Comparison of ENCODE assay signal across 17 cellular contexts in genomic region chr1:221723018-221723917, GRCh38. TPM values are rescaled to one million over a fixed set of nuclear protein-coding genes. Genes with fewer than 3 reads are reported as not detected.
DNase-seq lines count a peak whose midpoint lies in the region; ATAC-seq, FAIRE-seq and TF ChIP-seq lines count a peak whose summit lies in the region.
"Had no signal": no experiment of that assay in that cellular context is flagged by ENCODE, and none has a peak within 500 bp of the region (broad histone marks: within the 10 kb centered on the region; RNA-seq: fewer than 3 reads in every experiment).

No MANE protein-coding gene starts in this region.

- TF ChIP-seq POLR2A in K562 (conservative IDR thresholded peaks at IDR 0.05): no peak

- H3K27ac ChIP-seq in K562 (ENCODE audit: extremely low read depth, low read depth, low read length): peak overlapping the region; percentile 76
- H3K27ac ChIP-seq: cardiac muscle cell, lower lobe of right lung had no signal

- peaks cover 0 to 67% of the 10 kb centered on the region in 2 experiments; a peak in 4 of 5 replicates for H3K4me1 ChIP-seq in K562 (replicated peaks in 1 of 2; ENCODE audit: control insufficient read depth in 2 of 2, insufficient read depth in 2 of 2, low read length in 2 of 2)

- POLR2A ChIA-PET in K562 (lab: Yijun Ruan, JAX): interaction anchor here (0.6 to 1.5 kb wide), 8 partner anchors 8 to 898 kb away, joined by 3 to 6 read pairs (median 4); partner anchors contain the start of gene DUSP10

- peak in 2 of 3 experiments; percentile 14 to 24; a peak in 1 of 6 replicates for TF ChIP-seq CTCF in K562 (IDR thresholded peaks at IDR 0.05 in 2 of 3, conservative IDR thresholded peaks at IDR 0.05 in 1 of 3; ENCODE audit: insufficient read depth in 2 of 3, low read depth in 1 of 3, low read length in 3 of 3)
- no peak for TF ChIP-seq CTCF in natural killer cell (IDR thresholded peaks at IDR 0.05)
- TF ChIP-seq CTCF in endothelial cell (IDR thresholded peaks at IDR 0.05; ENCODE audit: unreplicated experiment): no peak

- in situ Hi-C loops in K562 (cut with MboI): no loop called here

- H3K27me3 Mint-ChIP-seq in natural killer cell (ENCODE audit: low read depth in 2 of 2) (no peaks in the 10 kb centered on the region), endothelial cell (ENCODE audit: unreplicated experiment) (peaks cover 4% of the 10 kb centered on the region)

- peak; percentile 38 to 44; a peak in 3 of 4 replicates for TF ChIP-seq RAD21 in K562 (CRISPR knock-in tag; conservative IDR thresholded peaks at IDR 0.05 in 1 of 2, IDR thresholded peaks at IDR 0.05 in 1 of 2)

- no TSS peak for BruUV-seq in K562 (replicated peaks; lab: Mats Ljungman, UMichigan)

- no peaks in the 10 kb centered on the region for H3K9me1 ChIP-seq in K562 (ENCODE audit: control insufficient read depth, insufficient read depth, low read length)

- ATAC-seq in HG02852 (IDR thresholded peaks at IDR 0.05; ENCODE audit: unreplicated experiment) (peak; percentile 44), K562 (peak; percentile 89), natural killer cell (peak in 2 of 3 donors; percentile 14 to 25), GM21576 (IDR thresholded peaks at IDR 0.05; ENCODE audit: unreplicated experiment) (no peak), HG03095 (IDR thresholded peaks at IDR 0.05; ENCODE audit: unreplicated experiment) (no peak)
- ATAC-seq: lower lobe of right lung, PC-3 had no signal

- CTCF ChIA-PET in K562 (lab: Yijun Ruan, JAX; ENCODE audit: low intra/inter-chr PET ratio): no interaction called here

- peaks cover 5% of the 10 kb centered on the region; the same call in 2 of the 3 replicates for H3K36me3 ChIP-seq in K562 (ENCODE audit: control insufficient read depth, insufficient read depth, low read length)
- H3K36me3 ChIP-seq: cardiac muscle cell, lower lobe of right lung had no signal

- peak overlapping the region in 1 of 2 experiments; percentile 21; a peak in 1 of 4 replicates for H3K9ac ChIP-seq in K562 (ENCODE audit: insufficient read depth in 1 of 2, low read depth in 2 of 2, low read length in 2 of 2)

- H3K36me3 Mint-ChIP-seq in natural killer cell: no peaks in the 10 kb centered on the region
- peaks cover 9% of the 10 kb centered on the region for H3K36me3 Mint-ChIP-seq in endothelial cell (ENCODE audit: low read depth, unreplicated experiment)

- peak overlapping the region; percentile 18; the same call in 1 of the 2 replicates for H2AFZ ChIP-seq in K562 (ENCODE audit: low read depth, low read length)

- peak overlapping the region; percentile 67 to 88 for H3K27ac Mint-ChIP-seq in natural killer cell
- H3K27ac Mint-ChIP-seq in endothelial cell (ENCODE audit: unreplicated experiment): no peak overlapping the region

- H4K20me1 ChIP-seq in K562 (replicated peaks; ENCODE audit: control insufficient read depth, insufficient read depth, low read length): no peaks in the 10 kb centered on the region

- peak overlapping the region; percentile 34 for H3K4me2 ChIP-seq in K562 (ENCODE audit: insufficient read depth, low read length)

- no peak overlapping the region for H3K4me3 ChIP-seq in K562
- H3K4me3 ChIP-seq: cardiac muscle cell, lower lobe of right lung had no signal

- H3K4me3 Mint-ChIP-seq in natural killer cell (peak overlapping the region; percentile 43), endothelial cell (ENCODE audit: unreplicated experiment) (no peak overlapping the region)

- WGBS in K562 (ENCODE audit: insufficient coverage, low coverage, missing lambda C conversion rate): 22% methylated on average over 1 of the region's 1 CpG

- H3K9me3 Mint-ChIP-seq in natural killer cell (peaks cover 0 to 4% of the 10 kb centered on the region in 2 donors), endothelial cell (ENCODE audit: unreplicated experiment) (no peaks in the 10 kb centered on the region)

- TF ChIP-seq EP300 in K562 (IDR thresholded peaks at IDR 0.05; ENCODE audit: low read length): peak; percentile 89

- no peaks in the 10 kb centered on the region for H3K27me3 ChIP-seq in K562 (ENCODE audit: control insufficient read depth in 2 of 2, insufficient read depth in 2 of 2, low read length in 2 of 2)
- H3K27me3 ChIP-seq: cardiac muscle cell had no signal

- H3K9me3 ChIP-seq in K562 (replicated peaks; ENCODE audit: control insufficient read depth, insufficient read depth, low read depth, low read length): peaks cover 4% of the 10 kb centered on the region; the same call in 1 of the 2 replicates
- H3K9me3 ChIP-seq: lower lobe of right lung had no signal

- DNase-seq in EL: peak; percentile 76
- DNase-seq in K562 (ENCODE audit: extremely low read depth in 1 of 4, low spot score in 3 of 4): peak in 2 of 4 experiments; percentile 56 to 84
- DNase-seq in natural killer cell: no peak
- no peak for DNase-seq in endothelial cell (ENCODE audit: low spot score)
- no peak for DNase-seq in SKM-1 (lab: John Stamatoyannopoulos, UW; ENCODE audit: unreplicated experiment)
- DNase-seq: activated T-cell treated with anti-CD3 and anti-CD28 coated beads, Interleukin-2, amount 50 U/mL, for 48 hours; foreskin fibroblast; lower lobe of right lung; NCI-H187; PC-3; posterior cingulate gyrus had no signal

- H3K79me2 ChIP-seq in K562 (ENCODE audit: control insufficient read depth, insufficient read depth, low read length): peaks cover 33% of the 10 kb centered on the region

- intact Hi-C loops in K562 (cut with micrococcal nuclease) (loop anchor here (1.0 to 2.0 kb wide), 2 partner anchors 15 to 20 kb away; partner anchors contain the start of gene DUSP10), natural killer cell (cut with micrococcal nuclease) (no loop called here)

- H3K4me1 Mint-ChIP-seq in natural killer cell: peaks cover 94 to 98% of the 10 kb centered on the region in 2 donors
- H3K4me1 Mint-ChIP-seq in endothelial cell (ENCODE audit: unreplicated experiment): peaks cover 18% of the 10 kb centered on the region

- peak; percentile 66 for FAIRE-seq in K562 (lab: Jason Lieb, UNC)
- FAIRE-seq: D721Med, urothelium cell line had no signal

TF ChIP-seq in K562, 482 proteins besides CTCF, POLR2A, EP300 and RAD21 (continues in another document):
- TF ChIP-seq SNRNP70 (optimal IDR thresholded peaks at IDR 0.05; ENCODE audit: low read depth, low read length) (no peak), NFIC (IDR thresholded peaks at IDR 0.05) (no peak), KDM2B (CRISPR knock-in tag; IDR thresholded peaks at IDR 0.05) (no peak), NUFIP1 (IDR thresholded peaks at IDR 0.05; ENCODE audit: partially characterized antibody) (no peak), U2AF2 (optimal IDR thresholded peaks at IDR 0.05; ENCODE audit: low read depth, low read length) (no peak), VEZF1 (CRISPR knock-in tag; IDR thresholded peaks at IDR 0.05) (peak; percentile 41; the same call in 1 of the 2 replicates), MTF1 (CRISPR knock-in tag; IDR thresholded peaks at IDR 0.05; ENCODE audit: borderline replicate concordance) (no peak), MTA2 (IDR thresholded peaks at IDR 0.05; ENCODE audit: low read depth) (no peak), ARID1B (IDR thresholded peaks at IDR 0.05) (peak; percentile 84), MAFK (IDR thresholded peaks at IDR 0.05; ENCODE audit: low read length) (peak; percentile 43), PHF20 (IDR thresholded peaks at IDR 0.05; ENCODE audit: partially characterized antibody) (no peak), GTF2F1 (IDR thresholded peaks at IDR 0.05; ENCODE audit: low read depth, low read length) (no peak), RFX5 (IDR thresholded peaks at IDR 0.05; ENCODE audit: low read depth, low read length) (no peak), ZBED1 (IDR thresholded peaks at IDR 0.05) (no peak)
- TF ChIP-seq, protein P1, sequence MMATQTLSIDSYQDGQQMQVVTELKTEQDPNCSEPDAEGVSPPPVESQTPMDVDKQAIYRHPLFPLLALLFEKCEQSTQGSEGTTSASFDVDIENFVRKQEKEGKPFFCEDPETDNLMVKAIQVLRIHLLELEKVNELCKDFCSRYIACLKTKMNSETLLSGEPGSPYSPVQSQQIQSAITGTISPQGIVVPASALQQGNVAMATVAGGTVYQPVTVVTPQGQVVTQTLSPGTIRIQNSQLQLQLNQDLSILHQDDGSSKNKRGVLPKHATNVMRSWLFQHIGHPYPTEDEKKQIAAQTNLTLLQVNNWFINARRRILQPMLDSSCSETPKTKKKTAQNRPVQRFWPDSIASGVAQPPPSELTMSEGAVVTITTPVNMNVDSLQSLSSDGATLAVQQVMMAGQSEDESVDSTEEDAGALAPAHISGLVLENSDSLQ (IDR thresholded peaks at IDR 0.05): no peak

RNA-seq across cellular contexts. Expression of gene DUSP10, which starts 18.6 kb away (rescaled TPM):
- total RNA-seq in K562 (2011; cell fraction: chromatin; rRNA removed; ENCODE audit: low replicate concordance): 5.0 and 6.0 TPM in 2 replicates
- total RNA-seq in K562 (2011; cell fraction: nucleolus; rRNA removed): 3.9 and 4.0 TPM in 2 replicates
- total RNA-seq in K562 (2011; cell fraction: nucleoplasm; rRNA removed): 3.6 and 4.4 TPM in 2 replicates
- total RNA-seq in K562 (2014; rRNA removed): 6.6 and 7.3 TPM in 2 replicates
- 6.3 and 7.6 TPM in 2 replicates for total RNA-seq in K562 (2014; rRNA removed; fragmentation: Illumina TruSeq; extraction: Trizol)
- 7.0 and 7.8 TPM in 2 replicates for total RNA-seq in K562 (2015; rRNA removed; fragmentation: Illumina TruSeq; extraction: Trizol)
- 5.9 and 6.1 TPM in 2 replicates for total RNA-seq in K562 (2021)
- 1.7 and 3.1 TPM in 2 replicates for polyA plus RNA-seq in K562 (2011; rRNA removed)
- 3.6 and 4.4 TPM in 2 replicates for polyA plus RNA-seq in K562 (2011; cell fraction: cytosol; rRNA removed)
- polyA plus RNA-seq in K562 (2011; cell fraction: nucleus; rRNA removed): 3.0 and 4.0 TPM in 2 replicates
- 5.8 and 10.6 TPM in 2 replicates for polyA plus RNA-seq in K562 (2012)
- polyA plus RNA-seq in K562 (2014; fragmentation: Illumina TruSeq; extraction: Trizol): 6.2 and 8.3 TPM in 2 replicates
- polyA plus RNA-seq in K562 (2014; fragmentation: Nextera tagmentation; extraction: Ambion mirVana): 1 to 10 TPM; 3.8 to 5.5 TPM
- polyA plus RNA-seq in K562 (2014; rRNA removed): 5.4 and 6.6 TPM in 2 replicates
- polyA minus RNA-seq in K562 (2011; rRNA and poly(A)+ RNA removed): 4.8 and 6.1 TPM in 2 replicates
- 1.0 and 1.4 TPM in 2 replicates for polyA minus RNA-seq in K562 (2011; cell fraction: cytosol; rRNA and poly(A)+ RNA removed)
- polyA minus RNA-seq in K562 (2011; cell fraction: nucleus; rRNA and poly(A)+ RNA removed): 4.8 and 8.7 TPM in 2 replicates
- total RNA-seq in natural killer cell: 100 to 1,000 TPM; 109 to 231 (median 210) TPM
- total RNA-seq in endothelial cell (ENCODE audit: unreplicated experiment): 5.0 TPM

Comparison
In these comparisons a context has a peak if more than half of its experiments do, and no peak if none do; other contexts are left out.
1. ATAC-seq: peak in HG02852 (single experiment), K562 (single experiment) and natural killer cell (2 of 3); none in GM21576 (single experiment) and HG03095 (single experiment).
2. CTCF ChIP-seq: peak in K562 (2 of 3); none in natural killer cell (single experiment) and endothelial cell (single experiment).
3. RNA of gene DUSP10, which starts 18.6 kb away (total RNA-seq): 109 to 231 TPM in natural killer cell; 3.6 to 7.8 TPM in K562 and 5.0 TPM in endothelial cell (single experiment); every median in the first group is over 10 times any median in the second.